15 cellular contexts compared by ENCODE assay signal in the genomic region with DNA sequence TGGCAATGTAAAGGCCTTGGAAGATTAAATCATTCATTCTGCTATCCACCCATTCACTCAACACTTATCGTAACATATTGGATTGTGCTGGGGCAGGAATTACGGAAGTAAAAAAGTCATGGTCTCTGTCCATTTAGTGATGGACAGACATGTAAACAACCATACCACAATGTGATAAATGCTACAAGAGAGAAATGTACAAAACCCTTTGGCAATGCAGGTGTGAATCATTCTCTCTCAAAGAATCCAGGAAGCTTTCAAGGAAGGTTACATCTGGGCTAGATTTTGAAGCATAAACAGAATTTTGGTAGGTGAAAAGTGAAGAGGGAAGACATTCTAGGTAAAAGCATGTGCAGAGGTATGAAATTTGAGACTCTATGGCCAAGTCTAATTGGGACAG.
DNase-seq lines count a peak whose midpoint lies in the region; ATAC-seq, FAIRE-seq and TF ChIP-seq lines count a peak whose summit lies in the region.
"Had no signal": no experiment of that assay in that cellular context is flagged by ENCODE, and none has a peak within 500 bp of the region (broad histone marks: within the 10 kb centered on the region; RNA-seq: fewer than 3 reads in every experiment).

No MANE protein-coding gene starts in this region.

- H3K4me3 ChIP-seq in bronchial epithelial cell (ENCODE audit: low read depth, low read length): no peak overlapping the region

- peak overlapping the region; percentile 79 for H3K27ac Mint-ChIP-seq in memory B cell
- H3K27ac Mint-ChIP-seq: CD8-positive, alpha-beta memory T cell had no signal

- no peak overlapping the region for H3K4me3 Mint-ChIP-seq in memory B cell
- H3K4me3 Mint-ChIP-seq: CD8-positive, alpha-beta memory T cell had no signal

- ATAC-seq in memory B cell (ENCODE audit: low read depth) (no peak), HG03442 (IDR thresholded peaks at IDR 0.05; ENCODE audit: unreplicated experiment) (no peak), GM21447 (IDR thresholded peaks at IDR 0.05; ENCODE audit: unreplicated experiment) (no peak), GM19351 (IDR thresholded peaks at IDR 0.05; ENCODE audit: unreplicated experiment) (no peak)

- TF ChIP-seq POLR2A in GM12891 (IDR thresholded peaks at IDR 0.05; ENCODE audit: low read depth, low read length): no peak

- H3K9me3 Mint-ChIP-seq in memory B cell: no peaks in the 10 kb centered on the region
- H3K9me3 Mint-ChIP-seq: CD8-positive, alpha-beta memory T cell had no signal

- peaks cover 4% of the 10 kb centered on the region for H3K36me3 Mint-ChIP-seq in memory B cell

- no peaks in the 10 kb centered on the region for H3K27me3 Mint-ChIP-seq in memory B cell
- H3K27me3 Mint-ChIP-seq: CD8-positive, alpha-beta memory T cell had no signal

- no peaks in the 10 kb centered on the region for H3K36me3 ChIP-seq in bronchial epithelial cell (ENCODE audit: control insufficient read depth, insufficient read depth, low read length)
- H3K36me3 ChIP-seq: BE2C had no signal

- no peak for DNase-seq in GM12891 (ENCODE audit: insufficient read length, low spot score)
- peak; percentile 8 for DNase-seq in bronchial epithelial cell (ENCODE audit: low read depth)
- DNase-seq in memory B cell (ENCODE audit: low spot score in 2 of 2): no peak
- DNase-seq in cortex of kidney (lab: John Stamatoyannopoulos, UW): no peak
- DNase-seq: BE2C; Caco-2; CD8-positive, alpha-beta memory T cell; DND-41; GDM1; IMR-90; KBM-7 had no signal

- peaks cover 48% of the 10 kb centered on the region for H3K4me1 Mint-ChIP-seq in memory B cell

- FAIRE-seq in GM12891 (lab: Jason Lieb, UNC) (peak; percentile 51), bronchial epithelial cell (lab: Jason Lieb, UNC) (no peak)
- FAIRE-seq: H54 had no signal

- TF ChIP-seq CTCF in bronchial epithelial cell (IDR thresholded peaks at IDR 0.05; ENCODE audit: insufficient read depth, low read length, severe bottlenecking): no peak

- H3K27me3 ChIP-seq in bronchial epithelial cell (ENCODE audit: control insufficient read depth, insufficient read depth, low read length): no peaks in the 10 kb centered on the region
- H3K27me3 ChIP-seq: BE2C had no signal

TF ChIP-seq in GM12891, 5 proteins besides CTCF, POLR2A, EP300 and RAD21:
- TF ChIP-seq POLR2AphosphoS5 (IDR thresholded peaks at IDR 0.05; ENCODE audit: low read depth, low read length) (no peak), SPI1 (IDR thresholded peaks at IDR 0.05; ENCODE audit: low read depth, low read length) (no peak), POU2F2 (IDR thresholded peaks at IDR 0.05; ENCODE audit: low read depth, low read length) (no peak), TAF1 (IDR thresholded peaks at IDR 0.05; ENCODE audit: low read depth, low read length) (no peak)
